ENCODE assay signal across 17 cellular contexts in genomic region chr2:46780411-46780800, GRCh38.
DNase-seq lines count a peak whose midpoint lies in the region; ATAC-seq, FAIRE-seq and TF ChIP-seq lines count a peak whose summit lies in the region.
"Had no signal": no experiment of that assay in that cellular context is flagged by ENCODE, and none has a peak within 500 bp of the region (broad histone marks: within the 10 kb centered on the region; RNA-seq: fewer than 3 reads in every experiment).

No MANE protein-coding gene starts in this region.

- no peak overlapping the region for H3K27ac ChIP-seq in endothelial cell of umbilical vein (ENCODE audit: insufficient read depth, low read depth, low read length)
- H3K27ac ChIP-seq in aorta (ENCODE audit: low read depth in 1 of 2, low read length in 2 of 2): no peak overlapping the region
- H3K27ac ChIP-seq: brain microvascular endothelial cell had no signal

- H3K9me3 ChIP-seq in endothelial cell of umbilical vein (replicated peaks; ENCODE audit: control insufficient read depth, insufficient read depth, low read length): no peaks in the 10 kb centered on the region
- no peaks in the 10 kb centered on the region for H3K9me3 ChIP-seq in aorta (ENCODE audit: control insufficient read depth, low read length)

- BruUV-seq in endothelial cell of umbilical vein (replicated peaks; lab: Mats Ljungman, UMichigan): no TSS peak

- ATAC-seq in Right ventricle myocardium inferior (peak; percentile 67), aorta (ENCODE audit: low FRiP score) (peak; percentile 62)
- ATAC-seq: activated CD8-positive, alpha-beta T cell treated with anti-CD3 and anti-CD28 coated beads for 36 hours had no signal

- H4K20me1 ChIP-seq in endothelial cell of umbilical vein (replicated peaks; ENCODE audit: control insufficient read depth, extremely low read depth, insufficient read depth, low read length): no peaks in the 10 kb centered on the region

- H3K79me2 ChIP-seq in endothelial cell of umbilical vein (ENCODE audit: control insufficient read depth, insufficient read depth, low read length): no peaks in the 10 kb centered on the region

- CTCF ChIA-PET in endothelial cell of umbilical vein (lab: Charles Lee): interaction anchor here (1.0 to 4.3 kb wide), 4 partner anchors 9 to 128 kb away, joined by 3 to 14 read pairs (median 3); no protein-coding TSS in a partner anchor

- peaks cover 6% of the 10 kb centered on the region for H3K9me3 Mint-ChIP-seq in nephron
- H3K9me3 Mint-ChIP-seq: activated CD8-positive, alpha-beta T cell treated with anti-CD3 and anti-CD28 coated beads for 36 hours had no signal

- intact Hi-C loops in Right ventricle myocardium inferior (cut with DNase I): loop anchor here (2.0 kb wide), 1 partner anchor 38 kb away; no protein-coding TSS in a partner anchor
- intact Hi-C loops in cardiac septum (cut with DNase I): no loop called here
- intact Hi-C loops in endothelial cell of umbilical vein (cut with micrococcal nuclease): no loop called here
- intact Hi-C loops in aorta (cut with DNase I): no loop called here

- DNase-seq in Right ventricle myocardium inferior (ENCODE audit: missing footprints): no peak
- no peak for DNase-seq in cardiac septum (ENCODE audit: low spot score)
- DNase-seq in endothelial cell of umbilical vein (ENCODE audit: low read depth, low spot score): peak; percentile 45
- DNase-seq in aorta: peak; percentile 68 to 87
- no peak for DNase-seq in NCI-H524 (lab: John Stamatoyannopoulos, UW)
- DNase-seq in retina: no peak
- no peak for DNase-seq in activated effector memory CD4-positive, alpha-beta T cell treated with Interleukin-2 at 50 U/mL for 16 hours
- DNase-seq: activated CD8-positive, alpha-beta T cell treated with anti-CD3 and anti-CD28 coated beads for 36 hours; brain microvascular endothelial cell; COR-L47; NCI-H1417 treated with DMSO at 0.1 percent for 48 hours; NCI-H345; stimulated activated CD4-positive, alpha-beta T cell treated with anti-CD3 and anti-CD28 coated beads, Interleukin-4, amount 100 ng/mL, for 1 hour had no signal

- 28 to 29% methylated on average over 5 of the region's 5 CpGs for WGBS in aorta, 2 donors

- peaks cover 6% of the 10 kb centered on the region for H3K27me3 Mint-ChIP-seq in nephron (ENCODE audit: low read depth)

- dilution Hi-C loops in endothelial cell of umbilical vein (cut with MboI; ENCODE audit: extremely low pct_ligation_motif_present, low sequenced_read_pairs): no loop called here

- no peak for TF ChIP-seq CTCF in endothelial cell of umbilical vein (IDR thresholded peaks at IDR 0.05; ENCODE audit: extremely low read depth in 1 of 2, insufficient read depth in 1 of 2, low read depth in 1 of 2, low read length in 2 of 2)
- TF ChIP-seq CTCF in nephron (IDR thresholded peaks at IDR 0.05; ENCODE audit: unreplicated experiment in 3 of 3): no peak

- no peak overlapping the region for H3K4me2 ChIP-seq in endothelial cell of umbilical vein (ENCODE audit: insufficient read depth, low read length)

- H3K9me1 ChIP-seq in endothelial cell of umbilical vein (replicated peaks; ENCODE audit: control insufficient read depth, extremely low read depth, insufficient read depth, low read length): no peaks in the 10 kb centered on the region

- no peak overlapping the region for H2AFZ ChIP-seq in endothelial cell of umbilical vein (ENCODE audit: low read depth, low read length)

- no peak for TF ChIP-seq POLR2A in endothelial cell of umbilical vein (IDR thresholded peaks at IDR 0.05; ENCODE audit: low read depth, low read length)

- POLR2A ChIA-PET in endothelial cell of umbilical vein (lab: Charles Lee): no interaction called here

- no peak for FAIRE-seq in endothelial cell of umbilical vein (lab: Jason Lieb, UNC)
- FAIRE-seq: A204.1, endometrium, GM18507 had no signal

- no peak overlapping the region for H3K4me3 ChIP-seq in endothelial cell of umbilical vein (replicated peaks in 1 of 3; ENCODE audit: insufficient read depth in 1 of 3, low read depth in 1 of 3, low read length in 3 of 3)
- H3K4me3 ChIP-seq in aorta (ENCODE audit: low read length in 2 of 2): no peak overlapping the region

- peak overlapping the region; percentile 71 to 93 (median 80) for H3K27ac Mint-ChIP-seq in nephron
- H3K27ac Mint-ChIP-seq: activated CD8-positive, alpha-beta T cell treated with anti-CD3 and anti-CD28 coated beads for 36 hours had no signal

- H3K4me3 Mint-ChIP-seq in nephron: peak overlapping the region in 1 of 3 experiments; percentile 50
- H3K4me3 Mint-ChIP-seq: activated CD8-positive, alpha-beta T cell treated with anti-CD3 and anti-CD28 coated beads for 36 hours had no signal

- no peaks in the 10 kb centered on the region for H3K36me3 ChIP-seq in endothelial cell of umbilical vein (ENCODE audit: control insufficient read depth in 2 of 2, extremely low read depth in 1 of 2, insufficient read depth in 2 of 2, low read length in 2 of 2)
- no peaks in the 10 kb centered on the region for H3K36me3 ChIP-seq in aorta (ENCODE audit: control insufficient read depth in 1 of 2, insufficient read depth in 2 of 2, low read length in 1 of 2)
- H3K36me3 ChIP-seq: brain microvascular endothelial cell had no signal

- no peaks in the 10 kb centered on the region for H3K4me1 ChIP-seq in endothelial cell of umbilical vein (ENCODE audit: control insufficient read depth, extremely low read depth, insufficient read depth, low read length)
- peaks cover 0 to 3% of the 10 kb centered on the region in 2 donors for H3K4me1 ChIP-seq in aorta (ENCODE audit: control insufficient read depth in 1 of 2, insufficient read depth in 2 of 2, low read length in 2 of 2)

- H3K36me3 Mint-ChIP-seq in nephron (ENCODE audit: low read depth): no peaks in the 10 kb centered on the region

- H3K27me3 ChIP-seq in endothelial cell of umbilical vein (ENCODE audit: control insufficient read depth in 2 of 2, insufficient read depth in 2 of 2, low read length in 2 of 2): no peaks in the 10 kb centered on the region
- H3K27me3 ChIP-seq in aorta (ENCODE audit: control insufficient read depth in 1 of 2, insufficient read depth in 2 of 2, low read length in 1 of 2): no peaks in the 10 kb centered on the region
- H3K27me3 ChIP-seq: brain microvascular endothelial cell had no signal

- H3K4me1 Mint-ChIP-seq in nephron: peaks cover 49% of the 10 kb centered on the region

- H3K9ac ChIP-seq in endothelial cell of umbilical vein (replicated peaks; ENCODE audit: extremely low read depth, insufficient read depth, low read length): no peak overlapping the region

TF ChIP-seq in endothelial cell of umbilical vein, 7 proteins besides CTCF, POLR2A, EP300 and RAD21:
- TF ChIP-seq FOS (IDR thresholded peaks at IDR 0.05; ENCODE audit: borderline replicate concordance, insufficient read depth, low read length) (no peak), EZH2 (IDR thresholded peaks at IDR 0.05; ENCODE audit: borderline replicate concordance, low read depth, low read length, severe bottlenecking) (no peak), MYC (IDR thresholded peaks at IDR 0.05; ENCODE audit: low read depth, low read length) (no peak), POLR2AphosphoS5 (IDR thresholded peaks at IDR 0.05; ENCODE audit: insufficient read depth, low read depth, low read length) (no peak), GATA2 (IDR thresholded peaks at IDR 0.05; ENCODE audit: insufficient read depth, insufficient read length, low read depth, low read length) (no peak), JUN (IDR thresholded peaks at IDR 0.05; ENCODE audit: borderline replicate concordance, insufficient read depth, insufficient read length, low read depth) (no peak)
- TF ChIP-seq, protein P1, sequence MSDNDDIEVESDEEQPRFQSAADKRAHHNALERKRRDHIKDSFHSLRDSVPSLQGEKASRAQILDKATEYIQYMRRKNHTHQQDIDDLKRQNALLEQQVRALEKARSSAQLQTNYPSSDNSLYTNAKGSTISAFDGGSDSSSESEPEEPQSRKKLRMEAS (IDR thresholded peaks at IDR 0.05; ENCODE audit: insufficient read depth, insufficient read length): no peak

Comparison
In these comparisons a context has a peak if more than half of its experiments do, and no peak if none do; other contexts are left out.
1. DNase-seq: peak in endothelial cell of umbilical vein (single experiment) and aorta (2 of 2); none in Right ventricle myocardium inferior (single experiment), cardiac septum (single experiment), NCI-H524 (0 of 2), retina (single experiment) and activated effector memory CD4-positive, alpha-beta T cell treated with Interleukin-2 at 50 U/mL for 16 hours (single experiment).